9 cellular contexts compared by ENCODE assay signal in the genomic region with DNA sequence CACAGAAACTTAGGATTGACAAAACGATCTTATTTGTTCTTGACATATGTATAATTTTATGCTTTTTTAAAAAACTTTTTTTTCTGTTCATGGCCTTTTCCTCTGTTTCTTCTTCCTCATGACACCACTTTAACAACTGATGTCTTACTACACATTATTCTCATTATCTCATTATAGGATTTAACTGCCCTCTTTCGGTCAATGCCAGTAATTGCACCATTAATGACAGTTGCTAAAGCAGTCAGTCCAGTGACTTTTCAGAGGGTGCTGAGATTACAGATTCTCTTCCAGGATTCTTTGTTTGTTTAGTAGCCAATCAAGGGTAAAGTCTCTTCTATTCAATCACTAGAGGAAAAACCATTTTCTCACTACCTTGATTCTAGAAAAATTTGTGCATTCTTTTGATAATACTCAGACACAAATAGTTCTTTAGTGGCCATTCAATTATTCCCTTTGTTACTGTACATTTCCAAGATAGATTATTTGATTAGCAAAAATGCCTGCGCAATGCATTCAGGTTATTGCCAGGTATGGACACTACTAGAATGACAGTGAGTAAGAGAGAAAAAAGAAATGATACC. TPM values are rescaled to one million over a fixed set of nuclear protein-coding genes. Genes with fewer than 3 reads are reported as not detected.
DNase-seq lines count a peak whose midpoint lies in the region; ATAC-seq and TF ChIP-seq lines count a peak whose summit lies in the region.
"Had no signal": no experiment of that assay in that cellular context is flagged by ENCODE, and none has a peak within 500 bp of the region (broad histone marks: within the 10 kb centered on the region; RNA-seq: fewer than 3 reads in every experiment).

No MANE protein-coding gene starts in this region.

- CTCF ChIA-PET in activated B cell treated with CpG ODN at 0.5 μM for 24 hours (lab: Charles Lee): interaction anchor here (0.6 to 2.9 kb wide), 19 partner anchors 8 to 506 kb away, joined by 3 to 20 read pairs (median 4); partner anchors contain the start of gene M6PR

- H3K9me3 Mint-ChIP-seq in activated B cell treated with CpG ODN at 0.5 μM for 24 hours (no peaks in the 10 kb centered on the region), glutamatergic neuron (ENCODE audit: unreplicated experiment) (no peaks in the 10 kb centered on the region)
- H3K9me3 Mint-ChIP-seq: IgD-negative memory B cell had no signal

- H3K27ac Mint-ChIP-seq in activated B cell treated with CpG ODN at 0.5 μM for 24 hours (no peak overlapping the region), glutamatergic neuron (ENCODE audit: unreplicated experiment) (no peak overlapping the region)
- H3K27ac Mint-ChIP-seq: IgD-negative memory B cell had no signal

- TF ChIP-seq CTCF in GM12875 (IDR thresholded peaks at IDR 0.05; ENCODE audit: borderline replicate concordance, insufficient read depth, low read depth, low read length) (peak; percentile 47; the same call in 1 of the 2 replicates), activated B cell treated with CpG ODN at 0.5 μM for 24 hours (IDR thresholded peaks at IDR 0.05) (peak; percentile 63), glutamatergic neuron (IDR thresholded peaks at IDR 0.05; ENCODE audit: partially characterized antibody, unreplicated experiment) (peak; percentile 88)

- peak; percentile 72 for DNase-seq in Ammon's horn (ENCODE audit: low spot score)
- peak; percentile 42 for DNase-seq in NCI-H146 treated with DMSO at 0.1 percent for 48 hours (lab: John Stamatoyannopoulos, UW; ENCODE audit: unreplicated experiment)
- no peak for DNase-seq in activated B cell treated with CpG ODN at 0.5 μM for 24 hours
- no peak for DNase-seq in glutamatergic neuron
- DNase-seq in putamen (ENCODE audit: low spot score): peak; percentile 37

- H3K4me1 Mint-ChIP-seq in activated B cell treated with CpG ODN at 0.5 μM for 24 hours (no peaks in the 10 kb centered on the region), glutamatergic neuron (ENCODE audit: low read depth, unreplicated experiment) (peaks cover 7% of the 10 kb centered on the region)

- no peak overlapping the region for H3K4me3 ChIP-seq in GM12875 (ENCODE audit: low read depth, low read length)

- H3K36me3 Mint-ChIP-seq in activated B cell treated with CpG ODN at 0.5 μM for 24 hours (ENCODE audit: low read depth): no peaks in the 10 kb centered on the region
- no peaks in the 10 kb centered on the region for H3K36me3 Mint-ChIP-seq in glutamatergic neuron (ENCODE audit: unreplicated experiment)

- POLR2A ChIA-PET in activated B cell treated with CpG ODN at 0.5 μM for 24 hours (lab: Charles Lee): interaction anchor here (1.5 kb wide), 1 partner anchor 90 kb away, joined by 6 read pairs; the partner anchor contains the start of gene M6PR

- no peak overlapping the region for H3K4me3 Mint-ChIP-seq in activated B cell treated with CpG ODN at 0.5 μM for 24 hours
- H3K4me3 Mint-ChIP-seq in glutamatergic neuron (ENCODE audit: unreplicated experiment): no peak overlapping the region
- H3K4me3 Mint-ChIP-seq: IgD-negative memory B cell had no signal

- ATAC-seq in activated B cell treated with CpG ODN at 0.5 μM for 24 hours (ENCODE audit: low read depth): peak; percentile 69
- no peak for ATAC-seq in GM21825 (IDR thresholded peaks at IDR 0.05; ENCODE audit: unreplicated experiment)
- no peak for ATAC-seq in GM21576 (IDR thresholded peaks at IDR 0.05; ENCODE audit: unreplicated experiment)

- intact Hi-C loops in activated B cell treated with CpG ODN at 0.5 μM for 24 hours (cut with micrococcal nuclease): loop anchor here (1.0 kb wide), 6 partner anchors 89 to 495 kb away; no protein-coding TSS in a partner anchor

- peaks cover 2% of the 10 kb centered on the region for H3K27me3 Mint-ChIP-seq in activated B cell treated with CpG ODN at 0.5 μM for 24 hours
- H3K27me3 Mint-ChIP-seq in glutamatergic neuron (ENCODE audit: unreplicated experiment): no peaks in the 10 kb centered on the region
- H3K27me3 Mint-ChIP-seq: IgD-negative memory B cell had no signal

RNA-seq across cellular contexts. Expression of gene KLRG1, which starts 50.1 kb away (rescaled TPM):
- total RNA-seq in activated B cell treated with CpG ODN at 0.5 μM for 24 hours (1.9 and 3.1 TPM in 2 replicates), glutamatergic neuron (ENCODE audit: unreplicated experiment) (5.2 TPM)

Comparison
In these comparisons a context has a peak if more than half of its experiments do, and no peak if none do; other contexts are left out.
1. DNase-seq: peak in Ammon's horn (single experiment), NCI-H146 treated with DMSO at 0.1 percent for 48 hours (single experiment) and putamen (single experiment); none in activated B cell treated with CpG ODN at 0.5 μM for 24 hours (single experiment) and glutamatergic neuron (single experiment).
2. Peak in every context shown above with its lines, with median percentiles within 50 percentile points of each other: CTCF ChIP-seq.